ENCODE assay signal across 8 cellular contexts in the genomic region with DNA sequence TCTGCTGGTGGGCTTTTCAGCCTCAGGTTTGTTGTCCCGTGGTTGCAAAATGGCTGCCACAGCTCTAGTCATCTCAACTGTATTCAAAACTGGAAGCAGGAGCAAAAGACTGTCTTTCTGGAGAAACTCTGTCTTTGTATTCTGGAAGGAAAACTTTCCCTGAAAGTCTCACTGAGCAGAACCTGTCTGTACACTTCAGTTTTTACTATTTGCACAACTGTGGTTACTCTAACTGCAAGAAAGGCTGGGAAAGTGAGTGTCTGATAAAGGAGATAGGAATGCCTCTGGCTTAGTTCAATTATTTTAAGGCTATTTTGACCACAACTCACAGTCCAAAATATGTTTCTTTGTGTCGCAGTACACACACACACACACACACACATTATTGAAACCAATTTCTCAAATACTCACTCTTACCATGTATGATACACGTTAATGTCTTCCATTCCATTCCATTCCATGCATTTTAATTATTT. TPM values are rescaled to one million over a fixed set of nuclear protein-coding genes. Genes with fewer than 3 reads are reported as not detected.
DNase-seq lines count a peak whose midpoint lies in the region; FAIRE-seq and TF ChIP-seq lines count a peak whose summit lies in the region.

No MANE protein-coding gene starts in this region.

- FAIRE-seq in astrocyte (lab: Jason Lieb, UNC) = peak; percentile 55

- peak overlapping the region; percentile 83 for H3K4me2 ChIP-seq in astrocyte (ENCODE audit: low read length)
- peak overlapping the region; percentile 30 for H3K4me2 ChIP-seq in hepatocyte

- peaks cover 52% of the 10 kb centered on the region for H3K4me1 Mint-ChIP-seq in astrocyte (ENCODE audit: low read depth, unreplicated experiment)
- H3K4me1 Mint-ChIP-seq in activated naive CD4-positive, alpha-beta T cell treated with anti-CD3 and anti-CD28 coated beads, Interleukin-2, amount 10 ng/mL, durations not matched to agents 7 days and 5 days = peaks cover 3% of the 10 kb centered on the region

- peaks cover 14% of the 10 kb centered on the region for H3K36me3 Mint-ChIP-seq in astrocyte (ENCODE audit: low read depth, unreplicated experiment)
- no peaks in the 10 kb centered on the region for H3K36me3 Mint-ChIP-seq in activated naive CD4-positive, alpha-beta T cell treated with anti-CD3 and anti-CD28 coated beads, Interleukin-2, amount 10 ng/mL, durations not matched to agents 7 days and 5 days

- H3K79me2 ChIP-seq in astrocyte (ENCODE audit: insufficient read depth, low read length) = peaks cover 72% of the 10 kb centered on the region
- peaks cover 68% of the 10 kb centered on the region for H3K79me2 ChIP-seq in hepatocyte

- DNase-seq in astrocyte (ENCODE audit: low read depth) (peak; percentile 99), hepatocyte (ENCODE audit: low spot score) (peak; percentile 52), OCI-M2 (lab: John Stamatoyannopoulos, UW; ENCODE audit: unreplicated experiment) (no peak), GM19238 (ENCODE audit: insufficient read length, low spot score) (no peak)
- no peak for DNase-seq in activated effector memory CD4-positive, alpha-beta T cell treated with anti-CD3 and anti-CD28 coated beads, Interleukin-2, amount 50 U/mL, for 16 hours
- no peak for DNase-seq in activated naive CD4-positive, alpha-beta T cell treated with anti-CD3 and anti-CD28 coated beads, Interleukin-2, amount 10 ng/mL, durations not matched to agents 7 days and 5 days

- H4K20me1 ChIP-seq in astrocyte (ENCODE audit: insufficient read depth, low read length) (peaks cover 69% of the 10 kb centered on the region), hepatocyte (ENCODE audit: insufficient read depth, poor library complexity, severe bottlenecking) (peaks cover 20% of the 10 kb centered on the region)

- no peaks in the 10 kb centered on the region for H3K9me2 ChIP-seq in hepatocyte (replicated peaks; ENCODE audit: insufficient read depth)

- peak overlapping the region; percentile 98 for H3K27ac Mint-ChIP-seq in astrocyte (ENCODE audit: unreplicated experiment)
- H3K27ac Mint-ChIP-seq in activated naive CD4-positive, alpha-beta T cell treated with anti-CD3 and anti-CD28 coated beads, Interleukin-2, amount 10 ng/mL, durations not matched to agents 7 days and 5 days = no peak overlapping the region

- no peaks in the 10 kb centered on the region for H3K27me3 Mint-ChIP-seq in astrocyte (ENCODE audit: low read depth, unreplicated experiment)
- no peaks in the 10 kb centered on the region for H3K27me3 Mint-ChIP-seq in activated naive CD4-positive, alpha-beta T cell treated with anti-CD3 and anti-CD28 coated beads, Interleukin-2, amount 10 ng/mL, durations not matched to agents 7 days and 5 days

- H3K4me3 Mint-ChIP-seq in astrocyte (ENCODE audit: unreplicated experiment) = peak overlapping the region; percentile 41
- H3K4me3 Mint-ChIP-seq in activated naive CD4-positive, alpha-beta T cell treated with anti-CD3 and anti-CD28 coated beads, Interleukin-2, amount 10 ng/mL, durations not matched to agents 7 days and 5 days = no peak overlapping the region

- H3K9me3 ChIP-seq in HEK293 (ENCODE audit: control insufficient read depth, insufficient read depth, low read depth, low read length) = no peaks in the 10 kb centered on the region
- H3K9me3 ChIP-seq in astrocyte (ENCODE audit: insufficient read depth, low read depth, low read length) = no peaks in the 10 kb centered on the region
- H3K9me3 ChIP-seq in hepatocyte (ENCODE audit: low read depth) = no peaks in the 10 kb centered on the region
- H3K9me3 ChIP-seq in stomach smooth muscle (ENCODE audit: control insufficient read depth in 2 of 2, low read length in 2 of 2) = no peaks in the 10 kb centered on the region

- H3K27me3 ChIP-seq in astrocyte (ENCODE audit: insufficient read depth, low read length) (no peaks in the 10 kb centered on the region), hepatocyte (no peaks in the 10 kb centered on the region), stomach smooth muscle (ENCODE audit: control insufficient read depth in 1 of 2, insufficient read depth in 2 of 2, low read length in 2 of 2) (no peaks in the 10 kb centered on the region)

- H3K9ac ChIP-seq in astrocyte (ENCODE audit: low read length) (peak overlapping the region; percentile 88), stomach smooth muscle (ENCODE audit: low read length in 2 of 2) (peak overlapping the region; percentile 14 to 54)

- H3K4me1 ChIP-seq in HEK293 (ENCODE audit: control insufficient read depth, insufficient read depth, low read length) = peaks cover 12% of the 10 kb centered on the region
- H3K4me1 ChIP-seq in astrocyte (ENCODE audit: insufficient read depth, low read length) = peaks cover 50% of the 10 kb centered on the region
- peaks cover 63% of the 10 kb centered on the region for H3K4me1 ChIP-seq in hepatocyte (ENCODE audit: insufficient read depth)
- H3K4me1 ChIP-seq in stomach smooth muscle (ENCODE audit: control insufficient read depth, insufficient read depth, low read length) = peaks cover 55% of the 10 kb centered on the region

- peaks cover 0 to 3% of the 10 kb centered on the region in 2 experiments; a peak in 1 of 3 replicates for H3K36me3 ChIP-seq in HEK293 (ENCODE audit: control insufficient read depth in 2 of 2, insufficient read depth in 1 of 2, low read length in 2 of 2)
- H3K36me3 ChIP-seq in astrocyte (ENCODE audit: insufficient read depth, low read length) = no peaks in the 10 kb centered on the region
- H3K36me3 ChIP-seq in hepatocyte (replicated peaks; ENCODE audit: insufficient read depth, low read depth) = no peaks in the 10 kb centered on the region
- no peaks in the 10 kb centered on the region for H3K36me3 ChIP-seq in stomach smooth muscle (ENCODE audit: control insufficient read depth in 2 of 2, insufficient read depth in 2 of 2, low read length in 2 of 2)

- TF ChIP-seq CTCF in HEK293 (tag by site-specific recombination; IDR thresholded peaks at IDR 0.05) (no peak), astrocyte (IDR thresholded peaks at IDR 0.05; ENCODE audit: insufficient read depth, low read depth, low read length) (no peak), hepatocyte (IDR thresholded peaks at IDR 0.05; ENCODE audit: poor library complexity) (no peak)

- CTCF ChIA-PET in HEK293 (lab: Yijun Ruan, JAX) = interaction anchor here (1.4 kb wide), 1 partner anchor 33 kb away, joined by 3 read pairs; no protein-coding TSS in a partner anchor
- CTCF ChIA-PET in activated naive CD4-positive, alpha-beta T cell treated with anti-CD3 and anti-CD28 coated beads, Interleukin-2, amount 10 ng/mL, durations not matched to agents 7 days and 5 days (lab: Charles Lee) = no interaction called here

- no peak overlapping the region for H3K4me3 ChIP-seq in HEK293 (ENCODE audit: low read depth, low read length)
- H3K4me3 ChIP-seq in astrocyte (ENCODE audit: insufficient read depth, low read depth, low read length) = peak overlapping the region; percentile 54
- H3K4me3 ChIP-seq in hepatocyte = no peak overlapping the region
- H3K4me3 ChIP-seq in stomach smooth muscle (ENCODE audit: low read length in 2 of 2) = peak overlapping the region; percentile 38 to 55

- 51% methylated on average over 3 of the region's 3 CpGs for WGBS in hepatocyte (ENCODE audit: low lambda C conversion rate, missing lambda C conversion rate)

- no peaks in the 10 kb centered on the region for H3K9me3 Mint-ChIP-seq in astrocyte (ENCODE audit: unreplicated experiment)
- H3K9me3 Mint-ChIP-seq in activated naive CD4-positive, alpha-beta T cell treated with anti-CD3 and anti-CD28 coated beads, Interleukin-2, amount 10 ng/mL, durations not matched to agents 7 days and 5 days = no peaks in the 10 kb centered on the region

- H2AFZ ChIP-seq in astrocyte (ENCODE audit: low read depth, low read length) (no peak overlapping the region), hepatocyte (no peak overlapping the region)

- POLR2A ChIA-PET in HEK293 (lab: Yijun Ruan, JAX) = no interaction called here

- H3K27ac ChIP-seq in HEK293 (ENCODE audit: extremely low read depth, low read depth, low read length) (peak overlapping the region; percentile 21; the same call in 1 of the 2 replicates), astrocyte (ENCODE audit: low read depth, low read length) (peak overlapping the region; percentile 98), hepatocyte (peak overlapping the region; percentile 95), stomach smooth muscle (ENCODE audit: low read length) (peak overlapping the region; percentile 99)

TF ChIP-seq in HEK293, 187 proteins besides CTCF, POLR2A, EP300 and RAD21:
- peak; percentile 64 for TF ChIP-seq SETDB1 (IDR thresholded peaks at IDR 0.05; ENCODE audit: insufficient read length, low read length)
- peak; percentile 61 for TF ChIP-seq PRDM1 (tag by site-specific recombination; IDR thresholded peaks at IDR 0.05)
- TF ChIP-seq ZNF654 (tag by site-specific recombination; IDR thresholded peaks at IDR 0.05; ENCODE audit: low read depth) = no peak

RNA-seq across cellular contexts. Expression of gene EHD2, which starts 49.7 kb away (rescaled TPM):
- total RNA-seq in astrocyte = 159 and 170 TPM in 2 replicates
- total RNA-seq in hepatocyte = 17.8 and 20.8 TPM in 2 replicates
- polyA plus RNA-seq in hepatocyte = 104 and 120 TPM in 2 replicates

RNA-seq across cellular contexts. Expression of gene BICRA, which starts 54.5 kb away (rescaled TPM):
- total RNA-seq in astrocyte = 16.5 and 20.7 TPM in 2 replicates
- total RNA-seq in hepatocyte = 2.2 and 3.4 TPM in 2 replicates
- 3.4 and 5.4 TPM in 2 replicates for polyA plus RNA-seq in hepatocyte

Comparison
In these comparisons a context has a peak if more than half of its experiments do, and no peak if none do; other contexts are left out.
1. H3K27ac ChIP-seq: peak in every context shown above with its lines; median percentile 99 in stomach smooth muscle; 98 in astrocyte; 95 in hepatocyte; 21 in HEK293.
2. H3K4me3 ChIP-seq: peak in astrocyte (single experiment) and stomach smooth muscle (2 of 2); none in HEK293 (single experiment) and hepatocyte (single experiment).
3. DNase-seq: peak in astrocyte (single experiment) and hepatocyte (single experiment); none in OCI-M2 (single experiment), activated effector memory CD4-positive, alpha-beta T cell treated with anti-CD3 and anti-CD28 coated beads, Interleukin-2, amount 50 U/mL, for 16 hours (single experiment), GM19238 (single experiment) and activated naive CD4-positive, alpha-beta T cell treated with anti-CD3 and anti-CD28 coated beads, Interleukin-2, amount 10 ng/mL, durations not matched to agents 7 days and 5 days (single experiment).